11 cellular contexts compared by ENCODE assay signal in the genomic region with DNA sequence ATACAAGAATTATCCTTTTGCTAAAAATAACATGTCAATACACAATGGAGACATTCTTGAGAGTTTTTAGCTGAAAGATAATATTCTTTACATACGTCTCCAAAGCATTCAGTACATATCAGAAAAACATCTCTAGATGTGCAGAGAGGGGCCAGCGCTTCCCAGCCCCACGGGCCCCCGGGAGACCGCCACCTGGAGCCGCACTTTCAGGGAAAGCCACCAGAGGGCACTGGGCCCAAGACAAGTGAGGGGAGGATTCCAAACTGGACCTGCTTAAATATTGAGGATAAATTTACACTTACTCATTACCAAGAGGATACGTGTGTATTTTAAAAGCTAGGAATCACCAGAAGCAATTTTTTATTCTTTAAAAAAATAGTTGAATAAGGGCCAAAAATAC.
A peak's percentile ranks its signal among the peaks of the same experiment; 100 is the strongest.
DNase-seq lines count a peak whose midpoint lies in the region; ATAC-seq and TF ChIP-seq lines count a peak whose summit lies in the region.
"Had no signal": no experiment of that assay in that cellular context is flagged by ENCODE, and none has a peak within 500 bp of the region (broad histone marks: within the 10 kb centered on the region; RNA-seq: fewer than 3 reads in every experiment).

No MANE protein-coding gene starts in this region.

- no peak overlapping the region for H2AFZ ChIP-seq in GM23248

- H3K79me2 ChIP-seq in GM23248 (ENCODE audit: insufficient read depth) = no peaks in the 10 kb centered on the region

- H3K9me2 ChIP-seq in GM23248 (ENCODE audit: insufficient read depth) = no peaks in the 10 kb centered on the region

- in situ Hi-C loops in GM23248 (cut with MboI) = no loop called here

- H3K36me3 ChIP-seq in GM23248 (ENCODE audit: low read depth) (no peaks in the 10 kb centered on the region), RWPE2 (ENCODE audit: low read depth) (no peaks in the 10 kb centered on the region), left lung (no peaks in the 10 kb centered on the region)

- WGBS in GM23248 (ENCODE audit: low coverage in 1 of 2, low lambda C conversion rate in 2 of 2, missing lambda C conversion rate in 2 of 2), 2 experiments = 12 to 22% methylated on average over 7 of the region's 7 CpGs

- H3K27ac ChIP-seq in GM23248 (no peak overlapping the region), RWPE2 (ENCODE audit: poor library complexity, severe bottlenecking) (no peak overlapping the region), left lung (no peak overlapping the region)

- no peak overlapping the region for H3K9ac ChIP-seq in GM23248

- H3K27me3 ChIP-seq in GM23248 (replicated peaks; ENCODE audit: insufficient read depth) = no peaks in the 10 kb centered on the region
- H3K27me3 ChIP-seq in RWPE2 (ENCODE audit: insufficient read depth, poor library complexity, severe bottlenecking) = no peaks in the 10 kb centered on the region
- peaks cover 0 to 9% of the 10 kb centered on the region in 2 donors for H3K27me3 ChIP-seq in left lung

- H3K4me3 ChIP-seq in GM23248 (no peak overlapping the region), RWPE2 (ENCODE audit: severe bottlenecking) (no peak overlapping the region), left lung (no peak overlapping the region)

- H3K9me3 ChIP-seq in GM23248 (ENCODE audit: low read depth) (no peaks in the 10 kb centered on the region), RWPE2 (ENCODE audit: severe bottlenecking) (no peaks in the 10 kb centered on the region), left lung (no peaks in the 10 kb centered on the region)

- H4K20me1 ChIP-seq in GM23248 (ENCODE audit: insufficient read depth) = no peaks in the 10 kb centered on the region

- peak; percentile 54 for DNase-seq in DMS 273 (lab: John Stamatoyannopoulos, UW; ENCODE audit: unreplicated experiment)
- no peak for DNase-seq in DMS 273 treated with DMSO at 0.1 percent for 48 hours (lab: John Stamatoyannopoulos, UW)
- DNase-seq in GM23248 = peak; percentile 12
- no peak for DNase-seq in RWPE2 (ENCODE audit: low spot score)
- no peak for DNase-seq in left lung
- no peak for DNase-seq in NOMO-1 (lab: John Stamatoyannopoulos, UW; ENCODE audit: unreplicated experiment in 2 of 2)
- DNase-seq in CD1c-positive myeloid dendritic cell (ENCODE audit: extremely low spot score) = no peak
- DNase-seq: activated naive CD4-positive, alpha-beta T cell treated with Interleukin-2 at 50 U/mL for 16 hours; natural killer cell; NCI-H1048 had no signal

- H3K4me1 ChIP-seq in GM23248 (ENCODE audit: insufficient read depth) (no peaks in the 10 kb centered on the region), RWPE2 (ENCODE audit: insufficient read depth, poor library complexity, severe bottlenecking) (no peaks in the 10 kb centered on the region), left lung (no peaks in the 10 kb centered on the region)

- TF ChIP-seq CTCF in RWPE2 (IDR thresholded peaks at IDR 0.05; ENCODE audit: poor library complexity, severe bottlenecking) = peak; percentile 49
- TF ChIP-seq CTCF in left lung (IDR thresholded peaks at IDR 0.05) = peak; percentile 42 to 46

- ATAC-seq in RWPE2 (ENCODE audit: low read depth) (no peak), left lung (peak; percentile 23), GM21786 (IDR thresholded peaks at IDR 0.05; ENCODE audit: unreplicated experiment) (no peak)
- ATAC-seq: natural killer cell had no signal

- no peaks in the 10 kb centered on the region for H3F3A ChIP-seq in GM23248 (ENCODE audit: insufficient read depth)

- intact Hi-C loops in left lung (cut with DNase I) = no loop called here

- no peak overlapping the region for H3K4me2 ChIP-seq in GM23248 (ENCODE audit: unreplicated experiment)

Comparison
In these comparisons a context has a peak if more than half of its experiments do, and no peak if none do; other contexts are left out.
1. DNase-seq: peak in DMS 273 (single experiment) and GM23248 (single experiment); none in DMS 273 treated with DMSO at 0.1 percent for 48 hours (single experiment), RWPE2 (single experiment), left lung (0 of 2), NOMO-1 (0 of 2) and CD1c-positive myeloid dendritic cell (single experiment).